16 cellular contexts compared by ENCODE assay signal in genomic region chr1:16017076-16017460, GRCh38. TPM values are rescaled to one million over a fixed set of nuclear protein-coding genes. Genes with fewer than 3 reads are reported as not detected.
A peak's percentile ranks its signal among the peaks of the same experiment; 100 is the strongest.
DNase-seq lines count a peak whose midpoint lies in the region; ATAC-seq and TF ChIP-seq lines count a peak whose summit lies in the region.
"Had no signal": no experiment of that assay in that cellular context is flagged by ENCODE, and none has a peak within 500 bp of the region (broad histone marks: within the 10 kb centered on the region; RNA-seq: fewer than 3 reads in every experiment).

No MANE protein-coding gene starts in this region.

- no peak overlapping the region for H3K4me3 Mint-ChIP-seq in immature natural killer cell
- H3K4me3 Mint-ChIP-seq: CD4-positive, CD25-positive, alpha-beta regulatory T cell; endodermal cell had no signal

- 86 to 100% methylated on average over 1 to 9 of the region's 10 CpGs for WGBS in esophagus squamous epithelium, 2 donors
- 76 to 90% (median 83%) methylated on average over 9 to 10 of the region's 10 CpGs for WGBS in ovary, 3 donors
- WGBS in thyroid gland, 2 donors = 83 to 86% methylated on average over 2 to 10 of the region's 10 CpGs

- H3K4me1 ChIP-seq in OCI-LY3 (ENCODE audit: low read length) (peaks cover 12% of the 10 kb centered on the region), esophagus squamous epithelium (peaks cover 28 to 84% (median 43%) of the 10 kb centered on the region in 3 donors), ovary (ENCODE audit: insufficient read depth) (peaks cover 31% of the 10 kb centered on the region), thyroid gland (peaks cover 71 to 76% of the 10 kb centered on the region in 2 donors)

- H3K27me3 ChIP-seq in OCI-LY3 (ENCODE audit: low read depth, low read length) = no peaks in the 10 kb centered on the region; the same call in 1 of the 2 replicates
- H3K27me3 ChIP-seq in esophagus squamous epithelium = peaks cover 0 to 6% (median 0%) of the 10 kb centered on the region in 4 donors
- H3K27me3 ChIP-seq in ovary = no peaks in the 10 kb centered on the region
- H3K27me3 ChIP-seq in thyroid gland = no peaks in the 10 kb centered on the region
- H3K27me3 ChIP-seq: brain microvascular endothelial cell had no signal

- no peak overlapping the region for H3K27ac Mint-ChIP-seq in immature natural killer cell
- H3K27ac Mint-ChIP-seq: CD4-positive, CD25-positive, alpha-beta regulatory T cell; endodermal cell had no signal

- H3K9ac ChIP-seq in OCI-LY3 (ENCODE audit: low read length) = no peak overlapping the region

- no peaks in the 10 kb centered on the region for H3K79me2 ChIP-seq in OCI-LY3 (ENCODE audit: low read length)

- H4K20me1 ChIP-seq in OCI-LY3 (ENCODE audit: insufficient read depth, low read length) = no peaks in the 10 kb centered on the region

- DNase-seq in esophagus squamous epithelium (lab: John Stamatoyannopoulos, UW) (no peak), ovary (peak in 4 of 5 donors; percentile 28 to 50 (median 48)), thyroid gland (no peak), 8988T (no peak), immature natural killer cell (no peak)
- DNase-seq: activated gamma-delta T cell treated with Interleukin-2 at 50 U/mL for 16 hours; brain microvascular endothelial cell; CD4-positive, CD25-positive, alpha-beta regulatory T cell had no signal

- TF ChIP-seq POLR2A in esophagus squamous epithelium (IDR thresholded peaks at IDR 0.05) = no peak
- no peak for TF ChIP-seq POLR2A in ovary (IDR thresholded peaks at IDR 0.05)
- TF ChIP-seq POLR2A in thyroid gland (IDR thresholded peaks at IDR 0.05) = no peak

- no peak for TF ChIP-seq CTCF in OCI-LY3 (IDR thresholded peaks at IDR 0.05; ENCODE audit: low read depth, low read length)
- no peak for TF ChIP-seq CTCF in esophagus squamous epithelium (IDR thresholded peaks at IDR 0.05)
- no peak for TF ChIP-seq CTCF in ovary (IDR thresholded peaks at IDR 0.05)
- TF ChIP-seq CTCF in thyroid gland (IDR thresholded peaks at IDR 0.05) = no peak

- H3K36me3 ChIP-seq in OCI-LY3 (replicated peaks; ENCODE audit: low read depth, low read length) = no peaks in the 10 kb centered on the region
- H3K36me3 ChIP-seq in esophagus squamous epithelium = no peaks in the 10 kb centered on the region
- no peaks in the 10 kb centered on the region for H3K36me3 ChIP-seq in ovary
- no peaks in the 10 kb centered on the region for H3K36me3 ChIP-seq in thyroid gland
- H3K36me3 ChIP-seq: brain microvascular endothelial cell, neutrophil had no signal

- H3K27ac ChIP-seq in OCI-LY3 (ENCODE audit: low read length) (no peak overlapping the region), esophagus squamous epithelium (peak overlapping the region; percentile 67 to 91 (median 84)), ovary (peak overlapping the region; percentile 94 to 98), thyroid gland (peak overlapping the region in 2 of 3 donors; percentile 67 to 96)
- H3K27ac ChIP-seq: brain microvascular endothelial cell, neutrophil, VCaP had no signal

- H3K4me3 ChIP-seq in OCI-LY3 (ENCODE audit: low read length) = no peak overlapping the region
- H3K4me3 ChIP-seq in esophagus squamous epithelium = peak overlapping the region; percentile 4 to 60 (median 34)
- H3K4me3 ChIP-seq in ovary = peak overlapping the region; percentile 37
- no peak overlapping the region for H3K4me3 ChIP-seq in thyroid gland (replicated peaks in 1 of 3)

- intact Hi-C loops in esophagus squamous epithelium (cut with DNase I) = no loop called here
- intact Hi-C loops in ovary (cut with DNase I) = no loop called here
- intact Hi-C loops in thyroid gland (cut with DNase I) = no loop called here

- TF ChIP-seq EP300 in ovary (IDR thresholded peaks at IDR 0.05) = no peak

- no peaks in the 10 kb centered on the region for H3K9me3 Mint-ChIP-seq in immature natural killer cell
- H3K9me3 Mint-ChIP-seq: CD4-positive, CD25-positive, alpha-beta regulatory T cell; endodermal cell had no signal

- H3K9me3 ChIP-seq in OCI-LY3 (ENCODE audit: insufficient read depth, low read length) (no peaks in the 10 kb centered on the region), esophagus squamous epithelium (no peaks in the 10 kb centered on the region), ovary (no peaks in the 10 kb centered on the region), thyroid gland (no peaks in the 10 kb centered on the region)
- H3K9me3 ChIP-seq: neutrophil had no signal

- H3K27me3 Mint-ChIP-seq in immature natural killer cell (ENCODE audit: low read depth in 3 of 3) = peaks cover 0 to 1% (median 0%) of the 10 kb centered on the region in 3 donors

- H3K4me1 Mint-ChIP-seq in immature natural killer cell = peaks cover 6% of the 10 kb centered on the region in 2 donors

- H3K4me2 ChIP-seq in OCI-LY3 (ENCODE audit: low read length) = 0 out of 2 replicates have a peak overlapping the region, but pooled peaks have one; percentile 30

- no peaks in the 10 kb centered on the region for H3K36me3 Mint-ChIP-seq in immature natural killer cell
- H3K36me3 Mint-ChIP-seq: CD4-positive, CD25-positive, alpha-beta regulatory T cell had no signal

- H2AFZ ChIP-seq in OCI-LY3 (ENCODE audit: low read depth, low read length) = no peak overlapping the region

- ATAC-seq in GM19328 (IDR thresholded peaks at IDR 0.05; ENCODE audit: unreplicated experiment) (no peak), GM21360 (IDR thresholded peaks at IDR 0.05; ENCODE audit: unreplicated experiment) (no peak)

RNA-seq across cellular contexts. Expression of gene HSPB7, which starts 0.8 kb away (rescaled TPM):
- total RNA-seq in esophagus squamous epithelium = 10 to 100 TPM in 1 of 4 donors, 1 to 10 TPM in 3; 1.1 to 11.8 (median 3.7) TPM
- total RNA-seq in ovary = 10 to 100 TPM in 6 of 7 donors, 1 to 10 TPM in 1; 1.9 to 68.7 (median 35.8) TPM
- 10 to 100 TPM; 21.9 to 25.4 TPM for polyA plus RNA-seq in ovary
- total RNA-seq in thyroid gland = 1 to 10 TPM in 3 of 4 donors, under 1 TPM in 1; 0.81 to 9.0 (median 2.9) TPM
- not detected for polyA plus RNA-seq in immature natural killer cell
- total RNA-seq: CD4-positive, CD25-positive, alpha-beta regulatory T cell; HT-29 had no signal
- polyA plus RNA-seq: CD4-positive, CD25-positive, alpha-beta regulatory T cell had no signal

RNA-seq across cellular contexts. Expression of gene CLCNKA, which starts 4.8 kb away (rescaled TPM):
- not detected for total RNA-seq in esophagus squamous epithelium
- 1 to 10 TPM in 5 of 7 donors, under 1 TPM in 1, not detected in 1; 0.97 to 2.4 (median 1.2) TPM for total RNA-seq in ovary
- under 1 TPM; 0.08 to 0.74 TPM for polyA plus RNA-seq in ovary
- total RNA-seq in thyroid gland = 10 to 100 TPM in 2 of 4 donors, 1 to 10 TPM in 2; 3.9 to 27.1 (median 16.1) TPM
- polyA plus RNA-seq in immature natural killer cell = not detected
- total RNA-seq: CD4-positive, CD25-positive, alpha-beta regulatory T cell; HT-29 had no signal
- polyA plus RNA-seq: CD4-positive, CD25-positive, alpha-beta regulatory T cell had no signal

RNA-seq across cellular contexts. Expression of gene SRARP, which starts 13.0 kb away (rescaled TPM):
- not detected for total RNA-seq in esophagus squamous epithelium
- not detected for total RNA-seq in ovary
- not detected for polyA plus RNA-seq in ovary
- total RNA-seq in thyroid gland = under 1 TPM in 2 of 4 donors, not detected in 2; 0.11 to 0.63 TPM
- polyA plus RNA-seq in immature natural killer cell = not detected
- total RNA-seq: CD4-positive, CD25-positive, alpha-beta regulatory T cell; HT-29; left lobe of liver had no signal
- polyA plus RNA-seq: CD4-positive, CD25-positive, alpha-beta regulatory T cell had no signal

RNA-seq across cellular contexts. Expression of gene CLCNKB, which starts 26.5 kb away (rescaled TPM):
- total RNA-seq in esophagus squamous epithelium (not detected), ovary (1 to 10 TPM in 4 of 7 donors, under 1 TPM in 2, not detected in 1; 0.82 to 8.2 (median 1.9) TPM), thyroid gland (10 to 100 TPM in 3 of 4 donors, 1 to 10 TPM in 1; 7.1 to 42.2 (median 15.4) TPM)
- polyA plus RNA-seq in ovary (under 1 TPM; 0.18 to 0.42 TPM), immature natural killer cell (not detected)
- total RNA-seq: CD4-positive, CD25-positive, alpha-beta regulatory T cell; HT-29; left lobe of liver had no signal
- polyA plus RNA-seq: CD4-positive, CD25-positive, alpha-beta regulatory T cell had no signal

RNA-seq across cellular contexts. Expression of gene ZBTB17, which starts 41.2 kb away (rescaled TPM):
- 10 to 100 TPM; 19.1 to 33.1 (median 26.8) TPM for total RNA-seq in esophagus squamous epithelium
- 10 to 100 TPM; 18.8 to 45.7 (median 29.8) TPM for total RNA-seq in ovary
- 10 to 100 TPM in 1 of 2 donors, 1 to 10 TPM in 1; 3.7 to 33.1 TPM for polyA plus RNA-seq in ovary
- total RNA-seq in thyroid gland = 10 to 100 TPM; 31.4 to 52.1 (median 36.1) TPM
- polyA plus RNA-seq in immature natural killer cell = 10 to 100 TPM in 1 of 3 donors, 1 to 10 TPM in 2; 6.1 to 21.4 (median 7.0) TPM

Comparison
In these comparisons a context has a peak if more than half of its experiments do, and no peak if none do; other contexts are left out.
1. H3K4me3 ChIP-seq: peak in esophagus squamous epithelium (4 of 4) and ovary (single experiment); none in OCI-LY3 (single experiment) and thyroid gland (0 of 3).
2. DNase-seq: peak in ovary (4 of 5); none in esophagus squamous epithelium (single experiment), thyroid gland (0 of 2), 8988T (single experiment) and immature natural killer cell (0 of 3).